Comparison of ENCODE assay signal across 20 cellular contexts in genomic region chr13:36310417-36311108, GRCh38. TPM values are rescaled to one million over a fixed set of nuclear protein-coding genes. Genes with fewer than 3 reads are reported as not detected.
A peak's percentile ranks its signal among the peaks of the same experiment; 100 is the strongest.
DNase-seq lines count a peak whose midpoint lies in the region; ATAC-seq and TF ChIP-seq lines count a peak whose summit lies in the region.
"Had no signal": no experiment of that assay in that cellular context is flagged by ENCODE, and none has a peak within 500 bp of the region (broad histone marks: within the 10 kb centered on the region; RNA-seq: fewer than 3 reads in every experiment).

No MANE protein-coding gene starts in this region.

- H3K36me3 Mint-ChIP-seq in activated CD8-positive, alpha-beta T cell treated with anti-CD3 and anti-CD28 coated beads for 36 hours (ENCODE audit: low read depth), result peaks cover 28% of the 10 kb centered on the region
- H3K36me3 Mint-ChIP-seq in activated CD8-positive, alpha-beta T cell treated with anti-CD3 and anti-CD28 coated beads, Interleukin-2, amount 10 ng/mL, durations not matched to agents 7 days and 5 days (ENCODE audit: low read depth), result peaks cover 24% of the 10 kb centered on the region

- intact Hi-C loops in activated CD8-positive, alpha-beta T cell treated with anti-CD3 and anti-CD28 coated beads for 36 hours (cut with micrococcal nuclease), result no loop called here

- no peak overlapping the region for H3K4me3 Mint-ChIP-seq in activated CD8-positive, alpha-beta T cell treated with anti-CD3 and anti-CD28 coated beads for 36 hours
- no peak overlapping the region for H3K4me3 Mint-ChIP-seq in activated CD8-positive, alpha-beta T cell treated with anti-CD3 and anti-CD28 coated beads, Interleukin-2, amount 10 ng/mL, durations not matched to agents 7 days and 5 days

- no peak overlapping the region for H3K4me3 ChIP-seq in brain microvascular endothelial cell (ENCODE audit: low read depth, low read length)
- H3K4me3 ChIP-seq: BLaER1 treated with 17β-estradiol and CSF1 and Interleukin-3, amounts not matched to agents 10 nM and 100 nM; HAP-1; tibial artery had no signal

- ATAC-seq in activated CD8-positive, alpha-beta T cell treated with anti-CD3 and anti-CD28 coated beads for 36 hours, result no peak
- ATAC-seq in activated CD8-positive, alpha-beta T cell treated with anti-CD3 and anti-CD28 coated beads, Interleukin-2, amount 10 ng/mL, durations not matched to agents 7 days and 5 days, result no peak
- peak; percentile 65 for ATAC-seq in HG03439 (IDR thresholded peaks at IDR 0.05; ENCODE audit: unreplicated experiment)
- ATAC-seq: foreskin keratinocyte, left lobe of liver had no signal

- DNase-seq in activated CD8-positive, alpha-beta T cell treated with anti-CD3 and anti-CD28 coated beads for 36 hours, result peak; percentile 1
- DNase-seq in activated CD8-positive, alpha-beta T cell treated with anti-CD3 and anti-CD28 coated beads, Interleukin-2, amount 10 ng/mL, durations not matched to agents 7 days and 5 days, result no peak
- DNase-seq in brain microvascular endothelial cell (peak; percentile 8), GM19238 (ENCODE audit: insufficient read length, low spot score) (no peak), SIG-M5 (lab: John Stamatoyannopoulos, UW) (no peak), NCI-H1092 treated with DMSO at 0.1 percent for 48 hours (lab: John Stamatoyannopoulos, UW) (no peak)
- no peak for DNase-seq in activated effector memory CD4-positive, alpha-beta T cell treated with Interleukin-2 at 50 U/mL for 16 hours
- DNase-seq: 8988T; activated CD4-positive, CD25-positive, alpha-beta regulatory T cell; anterior cingulate cortex; DMS153; foreskin keratinocyte; Karpas-422; NCI-H1417 treated with DMSO at 0.1 percent for 48 hours; tibial artery had no signal

- H3K27ac Mint-ChIP-seq in activated CD8-positive, alpha-beta T cell treated with anti-CD3 and anti-CD28 coated beads for 36 hours, result no peak overlapping the region
- no peak overlapping the region for H3K27ac Mint-ChIP-seq in activated CD8-positive, alpha-beta T cell treated with anti-CD3 and anti-CD28 coated beads, Interleukin-2, amount 10 ng/mL, durations not matched to agents 7 days and 5 days

- TF ChIP-seq CTCF in activated CD8-positive, alpha-beta T cell treated with anti-CD3 and anti-CD28 coated beads for 36 hours (IDR thresholded peaks at IDR 0.05), result no peak
- TF ChIP-seq CTCF in brain microvascular endothelial cell (IDR thresholded peaks at IDR 0.05; ENCODE audit: low read depth, low read length, missing control alignments), result no peak

- H3K27me3 ChIP-seq in brain microvascular endothelial cell (replicated peaks), result no peaks in the 10 kb centered on the region
- H3K27me3 ChIP-seq: BLaER1 treated with 17β-estradiol and CSF1 and Interleukin-3, amounts not matched to agents 10 nM and 100 nM; foreskin keratinocyte; tibial artery had no signal

- H3K36me3 ChIP-seq in brain microvascular endothelial cell (replicated peaks), result peaks cover 20% of the 10 kb centered on the region
- H3K36me3 ChIP-seq: BLaER1 treated with 17β-estradiol and CSF1 and Interleukin-3, amounts not matched to agents 10 nM and 100 nM had no signal

- CTCF ChIA-PET in activated CD8-positive, alpha-beta T cell treated with anti-CD3 and anti-CD28 coated beads for 36 hours (lab: Charles Lee), result no interaction called here
- CTCF ChIA-PET in activated CD8-positive, alpha-beta T cell treated with anti-CD3 and anti-CD28 coated beads, Interleukin-2, amount 10 ng/mL, durations not matched to agents 7 days and 5 days (lab: Charles Lee), result no interaction called here

- no peaks in the 10 kb centered on the region for H3K27me3 Mint-ChIP-seq in activated CD8-positive, alpha-beta T cell treated with anti-CD3 and anti-CD28 coated beads for 36 hours
- H3K27me3 Mint-ChIP-seq in activated CD8-positive, alpha-beta T cell treated with anti-CD3 and anti-CD28 coated beads, Interleukin-2, amount 10 ng/mL, durations not matched to agents 7 days and 5 days (ENCODE audit: low read depth), result no peaks in the 10 kb centered on the region

- H3K27ac ChIP-seq in brain microvascular endothelial cell, result peak overlapping the region; percentile 17
- H3K27ac ChIP-seq: BLaER1 treated with 17β-estradiol and CSF1 and Interleukin-3, amounts not matched to agents 10 nM and 100 nM; foreskin keratinocyte; tibial artery had no signal

- POLR2A ChIA-PET in activated CD8-positive, alpha-beta T cell treated with anti-CD3 and anti-CD28 coated beads for 36 hours (lab: Charles Lee), result interaction anchor here (0.8 kb wide), 1 partner anchor 12 kb away, joined by 3 read pairs; no protein-coding TSS in a partner anchor
- POLR2A ChIA-PET in activated CD8-positive, alpha-beta T cell treated with anti-CD3 and anti-CD28 coated beads, Interleukin-2, amount 10 ng/mL, durations not matched to agents 7 days and 5 days (lab: Charles Lee), result no interaction called here

- no peaks in the 10 kb centered on the region for H3K9me3 Mint-ChIP-seq in activated CD8-positive, alpha-beta T cell treated with anti-CD3 and anti-CD28 coated beads for 36 hours
- no peaks in the 10 kb centered on the region for H3K9me3 Mint-ChIP-seq in activated CD8-positive, alpha-beta T cell treated with anti-CD3 and anti-CD28 coated beads, Interleukin-2, amount 10 ng/mL, durations not matched to agents 7 days and 5 days (ENCODE audit: insufficient read depth)

- in situ Hi-C loops in brain microvascular endothelial cell (cut with HindIII; ENCODE audit: low pct_ligation_motif_present, low sequenced_read_pairs), result no loop called here

- no peaks in the 10 kb centered on the region for H3K4me1 Mint-ChIP-seq in activated CD8-positive, alpha-beta T cell treated with anti-CD3 and anti-CD28 coated beads for 36 hours (ENCODE audit: low read depth)
- H3K4me1 Mint-ChIP-seq in activated CD8-positive, alpha-beta T cell treated with anti-CD3 and anti-CD28 coated beads, Interleukin-2, amount 10 ng/mL, durations not matched to agents 7 days and 5 days (ENCODE audit: low read depth), result no peaks in the 10 kb centered on the region

RNA-seq across cellular contexts. Expression of gene CCDC169, which starts 12.9 kb away (rescaled TPM):
- total RNA-seq in activated CD8-positive, alpha-beta T cell treated with anti-CD3 and anti-CD28 coated beads for 36 hours, result not detected
- total RNA-seq in activated CD8-positive, alpha-beta T cell treated with anti-CD3 and anti-CD28 coated beads, Interleukin-2, amount 10 ng/mL, durations not matched to agents 7 days and 5 days, result not detected
- total RNA-seq: T-helper 1 cell treated with Interleukin-12 subunit alpha and Interleukin-12 subunit beta and Interleukin-4 antibody, amounts not matched to agents 30 ng/mL and 1 ng/mL, for 36 hours had no signal

RNA-seq across cellular contexts. Expression of gene SPART, which starts 35.6 kb away (rescaled TPM):
- total RNA-seq in activated CD8-positive, alpha-beta T cell treated with anti-CD3 and anti-CD28 coated beads for 36 hours, result 10 to 100 TPM; 16.0 to 16.4 TPM
- total RNA-seq in activated CD8-positive, alpha-beta T cell treated with anti-CD3 and anti-CD28 coated beads, Interleukin-2, amount 10 ng/mL, durations not matched to agents 7 days and 5 days, result 10 to 100 TPM; 16.3 to 16.6 TPM

Comparison
In these comparisons a context has a peak if more than half of its experiments do, and no peak if none do; other contexts are left out.
1. DNase-seq: peak in activated CD8-positive, alpha-beta T cell treated with anti-CD3 and anti-CD28 coated beads for 36 hours (single experiment) and brain microvascular endothelial cell (single experiment); none in activated CD8-positive, alpha-beta T cell treated with anti-CD3 and anti-CD28 coated beads, Interleukin-2, amount 10 ng/mL, durations not matched to agents 7 days and 5 days (single experiment), GM19238 (single experiment), SIG-M5 (single experiment), NCI-H1092 treated with DMSO at 0.1 percent for 48 hours (single experiment) and activated effector memory CD4-positive, alpha-beta T cell treated with Interleukin-2 at 50 U/mL for 16 hours (single experiment).